2 cellular contexts compared by ENCODE assay signal in the genomic region with DNA sequence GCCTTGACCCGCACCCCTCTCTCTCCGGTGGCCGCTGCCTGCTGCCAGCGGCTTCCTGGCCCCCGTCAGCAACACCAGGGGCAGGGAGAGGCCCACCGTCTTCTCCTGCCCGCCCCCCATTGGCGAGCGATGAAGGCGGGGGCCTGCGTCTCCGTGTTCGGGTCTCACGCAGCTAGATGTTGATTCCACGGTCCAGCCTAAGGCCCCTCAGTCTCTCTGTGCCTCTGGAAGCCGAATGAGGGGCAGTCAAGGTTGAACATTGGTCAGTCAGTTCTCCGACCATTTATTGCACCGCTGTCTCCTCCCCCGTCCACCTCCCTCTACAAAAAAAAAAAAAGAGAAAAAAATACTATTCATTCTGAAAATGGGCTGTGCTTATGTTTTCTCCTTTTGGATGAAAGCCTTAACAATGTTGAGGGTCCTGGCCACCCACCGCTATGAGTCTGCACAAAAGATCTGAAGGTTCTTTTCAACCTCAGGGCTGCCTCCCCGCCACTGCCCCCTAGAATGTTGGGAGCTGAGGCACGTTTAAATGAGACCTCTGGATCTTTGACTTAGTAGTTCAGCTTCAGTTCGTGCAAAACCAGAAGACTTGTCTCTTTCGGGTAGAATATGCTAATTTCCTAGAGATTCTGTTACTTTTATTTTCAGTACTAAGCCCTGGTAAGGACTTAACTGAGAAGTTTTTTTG.
A peak's percentile ranks its signal among the peaks of the same experiment; 100 is the strongest.
TF ChIP-seq lines count a peak whose summit lies in the region.

No MANE protein-coding gene starts in this region.

TF ChIP-seq in GM12891, 5 proteins besides CTCF, POLR2A, EP300 and RAD21:
- no peak for TF ChIP-seq SPI1 (IDR thresholded peaks at IDR 0.05; ENCODE audit: low read depth, low read length)
- peak; percentile 36; the same call in 1 of the 2 replicates for TF ChIP-seq POLR2AphosphoS5 (IDR thresholded peaks at IDR 0.05; ENCODE audit: low read depth, low read length)
- no peak for TF ChIP-seq PAX5 (IDR thresholded peaks at IDR 0.05; ENCODE audit: insufficient read depth, low read length, severe bottlenecking)
- no peak for TF ChIP-seq POU2F2 (IDR thresholded peaks at IDR 0.05; ENCODE audit: low read depth, low read length)
- peak; percentile 49; the same call in 1 of the 2 replicates for TF ChIP-seq TAF1 (IDR thresholded peaks at IDR 0.05; ENCODE audit: low read depth, low read length)

TF ChIP-seq in endothelial cell of umbilical vein, 7 proteins besides CTCF, POLR2A, EP300 and RAD21:
- TF ChIP-seq EZH2 (IDR thresholded peaks at IDR 0.05; ENCODE audit: borderline replicate concordance, low read depth, low read length, severe bottlenecking) (no peak), FOS (IDR thresholded peaks at IDR 0.05; ENCODE audit: borderline replicate concordance, insufficient read depth, low read length) (no peak), MYC (IDR thresholded peaks at IDR 0.05; ENCODE audit: low read depth, low read length) (no peak), JUN (IDR thresholded peaks at IDR 0.05; ENCODE audit: borderline replicate concordance, insufficient read depth, insufficient read length, low read depth) (no peak)
- TF ChIP-seq, protein P1, sequence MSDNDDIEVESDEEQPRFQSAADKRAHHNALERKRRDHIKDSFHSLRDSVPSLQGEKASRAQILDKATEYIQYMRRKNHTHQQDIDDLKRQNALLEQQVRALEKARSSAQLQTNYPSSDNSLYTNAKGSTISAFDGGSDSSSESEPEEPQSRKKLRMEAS (IDR thresholded peaks at IDR 0.05; ENCODE audit: insufficient read depth, insufficient read length), result no peak
TF ChIP-seq in endothelial cell of umbilical vein: peak in this region for 0.
